ENCODE assay signal across 8 cellular contexts in genomic region chr1:182279724-182280506, GRCh38.
DNase-seq lines count a peak whose midpoint lies in the region; ATAC-seq and FAIRE-seq lines count a peak whose summit lies in the region.
"Had no signal": no experiment of that assay in that cellular context is flagged by ENCODE, and none has a peak within 500 bp of the region (broad histone marks: within the 10 kb centered on the region; RNA-seq: fewer than 3 reads in every experiment).

No MANE protein-coding gene starts in this region.

- FAIRE-seq in urothelium cell line (lab: Jason Lieb, UNC), result no peak
- FAIRE-seq: bronchial epithelial cell had no signal

- no peaks in the 10 kb centered on the region for H3K9me3 ChIP-seq in right cardiac atrium (ENCODE audit: control insufficient read depth, low read length)

- H3K4me1 ChIP-seq in right cardiac atrium (ENCODE audit: control insufficient read depth, insufficient read depth, low read length), result peaks cover 2% of the 10 kb centered on the region

- H3K27ac ChIP-seq in right cardiac atrium (ENCODE audit: low read length) (no peak overlapping the region), skin epidermis (peak overlapping the region in 12 of 21 experiments; percentile 6 to 66 (median 43))

- no peaks in the 10 kb centered on the region for H3K27me3 ChIP-seq in right cardiac atrium (ENCODE audit: control insufficient read depth, insufficient read depth)

- WGBS in right cardiac atrium, result 47% methylated on average over 9 of the region's 9 CpGs

- DNase-seq in NCI-H1694 treated with DMSO at 0.1 percent for 48 hours (lab: John Stamatoyannopoulos, UW), result peak; percentile 77
- DNase-seq in SHP77 treated with DMSO at 0.1 percent for 48 hours (lab: John Stamatoyannopoulos, UW), result peak; percentile 1
- DNase-seq in right cardiac atrium, result peak in 2 of 3 donors; percentile 47 to 83
- no peak for DNase-seq in NCI-H1930 (lab: John Stamatoyannopoulos, UW)
- no peak for DNase-seq in urothelium cell line (ENCODE audit: low spot score)
- DNase-seq in Kasumi-1 (lab: John Stamatoyannopoulos, UW), result no peak

- ATAC-seq in right cardiac atrium, result peak; percentile 72 to 81

- H3K4me3 ChIP-seq in right cardiac atrium (ENCODE audit: low read length) (no peak overlapping the region), skin epidermis (no peak overlapping the region)

- intact Hi-C loops in right cardiac atrium (cut with DNase I), result no loop called here

Comparison
In these comparisons a context has a peak if more than half of its experiments do, and no peak if none do; other contexts are left out.
1. DNase-seq: peak in NCI-H1694 treated with DMSO at 0.1 percent for 48 hours (single experiment), SHP77 treated with DMSO at 0.1 percent for 48 hours (single experiment) and right cardiac atrium (2 of 3); none in NCI-H1930 (0 of 2), urothelium cell line (single experiment) and Kasumi-1 (0 of 2).